18 cellular contexts compared by ENCODE assay signal in the genomic region with DNA sequence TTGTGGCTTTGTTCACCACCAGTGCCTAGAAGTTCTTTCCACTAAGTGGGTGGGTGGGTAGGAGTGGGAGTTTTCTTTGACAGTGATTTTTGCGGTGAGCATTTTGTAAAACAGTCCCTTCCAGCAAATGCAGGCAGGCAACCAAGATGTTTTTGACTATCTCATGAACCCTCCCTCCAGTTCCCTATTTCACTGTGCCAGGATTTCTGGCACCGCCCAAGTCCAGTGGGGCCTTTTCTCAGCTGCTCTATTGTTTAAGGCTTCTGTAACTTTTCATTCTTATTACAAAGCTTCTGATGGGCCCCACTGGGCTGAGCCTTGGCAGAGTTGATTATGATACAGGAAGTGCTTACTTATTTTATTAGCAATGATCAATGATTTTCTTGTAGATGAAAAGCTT.
A peak's percentile ranks its signal among the peaks of the same experiment; 100 is the strongest.
DNase-seq lines count a peak whose midpoint lies in the region; ATAC-seq lines count a peak whose summit lies in the region.
"Had no signal": no experiment of that assay in that cellular context is flagged by ENCODE, and none has a peak within 500 bp of the region (broad histone marks: within the 10 kb centered on the region; RNA-seq: fewer than 3 reads in every experiment).

No MANE protein-coding gene starts in this region.

- H3K4me1 Mint-ChIP-seq in activated CD4-positive, alpha-beta T cell treated with anti-CD3 and anti-CD28 coated beads, Interleukin-2, amount 10 ng/mL, durations not matched to agents 24 days and 14 days: no peaks in the 10 kb centered on the region
- peaks cover 52% of the 10 kb centered on the region for H3K4me1 Mint-ChIP-seq in dendritic cell treated with granulocyte-macrophage colony-stimulating factor and Interleukin-4, amounts not matched to agents 40 ng/mL and 50 ng/mL, for 4 days (ENCODE audit: low read depth)
- peaks cover 16 to 18% of the 10 kb centered on the region in 2 donors for H3K4me1 Mint-ChIP-seq in stimulated activated naive B cell treated with anti-CD40 and anti-IgM and Interleukin-4, amounts not matched to agents 10 μg/mL and 1 μg/mL and 100 μg/mL, for 72 hours

- H3K9me3 Mint-ChIP-seq in activated CD4-positive, alpha-beta T cell treated with anti-CD3 and anti-CD28 coated beads, Interleukin-2, amount 10 ng/mL, durations not matched to agents 24 days and 14 days: no peaks in the 10 kb centered on the region
- no peaks in the 10 kb centered on the region for H3K9me3 Mint-ChIP-seq in dendritic cell treated with granulocyte-macrophage colony-stimulating factor and Interleukin-4, amounts not matched to agents 40 ng/mL and 50 ng/mL, for 4 days
- H3K9me3 Mint-ChIP-seq in stimulated activated naive B cell treated with anti-CD40 and anti-IgM and Interleukin-4, amounts not matched to agents 10 μg/mL and 1 μg/mL and 100 μg/mL, for 72 hours: no peaks in the 10 kb centered on the region

- H3K27ac Mint-ChIP-seq in activated CD4-positive, alpha-beta T cell treated with anti-CD3 and anti-CD28 coated beads, Interleukin-2, amount 10 ng/mL, durations not matched to agents 24 days and 14 days: no peak overlapping the region
- peak overlapping the region; percentile 86 for H3K27ac Mint-ChIP-seq in dendritic cell treated with granulocyte-macrophage colony-stimulating factor and Interleukin-4, amounts not matched to agents 40 ng/mL and 50 ng/mL, for 4 days
- peak overlapping the region; percentile 56 for H3K27ac Mint-ChIP-seq in stimulated activated naive B cell treated with anti-CD40 and anti-IgM and Interleukin-4, amounts not matched to agents 10 μg/mL and 1 μg/mL and 100 μg/mL, for 72 hours

- peaks cover 11% of the 10 kb centered on the region for H3K27me3 Mint-ChIP-seq in activated CD4-positive, alpha-beta T cell treated with anti-CD3 and anti-CD28 coated beads, Interleukin-2, amount 10 ng/mL, durations not matched to agents 24 days and 14 days
- H3K27me3 Mint-ChIP-seq in dendritic cell treated with granulocyte-macrophage colony-stimulating factor and Interleukin-4, amounts not matched to agents 40 ng/mL and 50 ng/mL, for 4 days: peaks cover 15% of the 10 kb centered on the region
- H3K27me3 Mint-ChIP-seq in stimulated activated naive B cell treated with anti-CD40 and anti-IgM and Interleukin-4, amounts not matched to agents 10 μg/mL and 1 μg/mL and 100 μg/mL, for 72 hours: peaks cover 6 to 12% of the 10 kb centered on the region in 2 donors

- no peaks in the 10 kb centered on the region for H3K36me3 Mint-ChIP-seq in activated CD4-positive, alpha-beta T cell treated with anti-CD3 and anti-CD28 coated beads, Interleukin-2, amount 10 ng/mL, durations not matched to agents 24 days and 14 days (ENCODE audit: low read depth)
- H3K36me3 Mint-ChIP-seq in dendritic cell treated with granulocyte-macrophage colony-stimulating factor and Interleukin-4, amounts not matched to agents 40 ng/mL and 50 ng/mL, for 4 days (ENCODE audit: low read depth): no peaks in the 10 kb centered on the region
- no peaks in the 10 kb centered on the region for H3K36me3 Mint-ChIP-seq in stimulated activated naive B cell treated with anti-CD40 and anti-IgM and Interleukin-4, amounts not matched to agents 10 μg/mL and 1 μg/mL and 100 μg/mL, for 72 hours

- peak; percentile 36 for DNase-seq in activated CD4-positive, alpha-beta T cell treated with anti-CD3 and anti-CD28 coated beads, Interleukin-2, amount 10 ng/mL, durations not matched to agents 24 days and 14 days
- no peak for DNase-seq in activated CD4-positive, alpha-beta T cell treated with anti-CD3 and anti-CD28 coated beads, Interleukin-2, amount 50 U/mL, for 48 hours
- peak; percentile 11 for DNase-seq in NOMO-1 treated with dmso at 0.1 percent for 144 hours (lab: John Stamatoyannopoulos, UW; ENCODE audit: unreplicated experiment)
- DNase-seq in stimulated activated naive B cell treated with anti-CD40 and anti-IgM and Interleukin-4, amounts not matched to agents 10 μg/mL and 1 μg/mL and 100 μg/mL, for 72 hours: no peak
- no peak for DNase-seq in cortex of kidney (lab: John Stamatoyannopoulos, UW)
- no peak for DNase-seq in activated effector memory CD4-positive, alpha-beta T cell treated with Interleukin-2 at 50 U/mL for 16 hours
- DNase-seq: C1 segment of cervical spinal cord, COR-L47, KBM-7, NCI-H1048, NCI-H1436 treated with DMSO at 0.1 percent for 48 hours, NCI-H2029 treated with DMSO at 0.1 percent for 48 hours, NCI-H2171 treated with DMSO at 0.1 percent for 48 hours, NCI-H446 treated with DMSO at 0.1 percent for 48 hours, NCI-H748 treated with DMSO at 0.1 percent for 48 hours had no signal

- intact Hi-C loops in activated CD4-positive, alpha-beta T cell treated with anti-CD3 and anti-CD28 coated beads, Interleukin-2, amount 10 ng/mL, durations not matched to agents 24 days and 14 days (cut with micrococcal nuclease): loop anchor here (10.0 kb wide), 1 partner anchor 291 kb away; no protein-coding TSS in a partner anchor
- intact Hi-C loops in dendritic cell treated with granulocyte-macrophage colony-stimulating factor and Interleukin-4, amounts not matched to agents 40 ng/mL and 50 ng/mL, for 4 days (cut with micrococcal nuclease): loop anchor here (10.0 kb wide), 1 partner anchor 119 kb away; no protein-coding TSS in a partner anchor

- ATAC-seq in stimulated activated naive B cell treated with anti-CD40 and anti-IgM and Interleukin-4, amounts not matched to agents 10 μg/mL and 1 μg/mL and 100 μg/mL, for 72 hours (replicated peaks): no peak
- no peak for ATAC-seq in HG02870 (IDR thresholded peaks at IDR 0.05; ENCODE audit: unreplicated experiment)
- ATAC-seq: Panc1 had no signal

- no peak overlapping the region for H3K4me3 Mint-ChIP-seq in activated CD4-positive, alpha-beta T cell treated with anti-CD3 and anti-CD28 coated beads, Interleukin-2, amount 10 ng/mL, durations not matched to agents 24 days and 14 days
- peak overlapping the region; percentile 42 for H3K4me3 Mint-ChIP-seq in dendritic cell treated with granulocyte-macrophage colony-stimulating factor and Interleukin-4, amounts not matched to agents 40 ng/mL and 50 ng/mL, for 4 days
- H3K4me3 Mint-ChIP-seq in stimulated activated naive B cell treated with anti-CD40 and anti-IgM and Interleukin-4, amounts not matched to agents 10 μg/mL and 1 μg/mL and 100 μg/mL, for 72 hours: no peak overlapping the region

Comparison
In these comparisons a context has a peak if more than half of its experiments do, and no peak if none do; other contexts are left out.
1. DNase-seq: peak in activated CD4-positive, alpha-beta T cell treated with anti-CD3 and anti-CD28 coated beads, Interleukin-2, amount 10 ng/mL, durations not matched to agents 24 days and 14 days (single experiment) and NOMO-1 treated with dmso at 0.1 percent for 144 hours (single experiment); none in activated CD4-positive, alpha-beta T cell treated with anti-CD3 and anti-CD28 coated beads, Interleukin-2, amount 50 U/mL, for 48 hours (0 of 2), stimulated activated naive B cell treated with anti-CD40 and anti-IgM and Interleukin-4, amounts not matched to agents 10 μg/mL and 1 μg/mL and 100 μg/mL, for 72 hours (single experiment), cortex of kidney (single experiment) and activated effector memory CD4-positive, alpha-beta T cell treated with Interleukin-2 at 50 U/mL for 16 hours (single experiment).